In the genomic region with DNA sequence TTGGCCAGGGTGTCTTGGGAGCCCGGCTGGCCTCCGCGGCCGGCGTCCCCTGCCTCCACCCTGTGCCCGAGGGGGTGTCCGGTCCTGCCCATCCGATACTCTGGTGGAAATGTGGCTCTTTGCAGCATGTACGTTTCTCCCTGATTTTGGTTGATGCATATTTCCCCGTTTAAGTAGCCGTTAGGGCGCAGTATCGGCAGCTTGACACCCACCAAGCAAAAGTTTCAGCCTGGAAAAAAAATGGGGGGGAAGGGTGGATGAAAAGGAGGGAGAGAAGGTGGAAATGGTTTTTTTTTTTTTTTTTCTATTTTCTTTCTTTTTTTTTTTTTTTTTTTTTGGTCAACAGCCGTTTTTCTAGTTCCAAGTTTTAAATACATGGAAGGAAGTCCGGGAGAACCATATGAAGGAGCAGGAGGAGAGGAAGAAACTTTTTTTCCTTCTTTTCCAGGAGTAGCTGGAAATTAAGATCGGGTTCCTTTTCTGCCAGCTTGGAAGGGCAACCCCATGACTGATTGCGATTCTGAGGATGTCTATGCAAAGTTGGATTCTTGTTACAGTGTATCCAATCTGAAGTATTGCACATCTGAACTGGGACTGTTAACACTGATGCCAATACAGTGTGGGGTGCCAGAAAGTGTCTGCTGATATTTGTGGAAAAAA, we compare ENCODE assay signal across 8 cellular contexts. TPM values are rescaled to one million over a fixed set of nuclear protein-coding genes. Genes with fewer than 3 reads are reported as not detected.
DNase-seq lines count a peak whose midpoint lies in the region; ATAC-seq, FAIRE-seq and TF ChIP-seq lines count a peak whose summit lies in the region.

No MANE protein-coding gene starts in this region.

- peak overlapping the region; percentile 92 for H3K27ac Mint-ChIP-seq in central memory CD8-positive, alpha-beta T cell (ENCODE audit: low read depth)

- no peak overlapping the region for H2AK5ac ChIP-seq in mesendoderm (ENCODE audit: low read length)

- peak overlapping the region; percentile 87 for H3K23ac ChIP-seq in mesendoderm (ENCODE audit: low read length)

- H3K79me1 ChIP-seq in mesendoderm (ENCODE audit: low read length), result peaks cover 5% of the 10 kb centered on the region

- TF ChIP-seq CTCF in GM06990 (IDR thresholded peaks at IDR 0.05; ENCODE audit: insufficient read depth, low read length, poor library complexity, severe bottlenecking) (no peak), D721Med (IDR thresholded peaks at IDR 0.05; ENCODE audit: insufficient read depth, missing control alignments) (no peak)

- H2BK120ac ChIP-seq in mesendoderm (ENCODE audit: low read depth, low read length), result no peak overlapping the region

- H3K56ac ChIP-seq in mesendoderm (ENCODE audit: low read length), result peak overlapping the region; percentile 95

- H2BK15ac ChIP-seq in mesendoderm (replicated peaks; ENCODE audit: low read depth), result no peak overlapping the region

- H3K4me3 Mint-ChIP-seq in central memory CD8-positive, alpha-beta T cell, result peak overlapping the region; percentile 94

- no peak for FAIRE-seq in D721Med (lab: Jason Lieb, UNC)

- no peak overlapping the region for H3K27ac ChIP-seq in mesendoderm (ENCODE audit: low read depth, low read length)

- ATAC-seq in central memory CD8-positive, alpha-beta T cell (replicated peaks; ENCODE audit: extremely low read depth, poor library complexity, severe bottlenecking), result no peak
- ATAC-seq in GM18511 (IDR thresholded peaks at IDR 0.05; ENCODE audit: unreplicated experiment), result no peak

- H4K5ac ChIP-seq in mesendoderm (ENCODE audit: low read length), result no peak overlapping the region

- peak overlapping the region; percentile 0 for H3K18ac ChIP-seq in mesendoderm (ENCODE audit: low read length)

- H3K27me3 ChIP-seq in GM06990 (replicated peaks; ENCODE audit: control insufficient read depth, insufficient read depth, low read length) (no peaks in the 10 kb centered on the region), mesendoderm (ENCODE audit: insufficient read depth, low read length, poor library complexity) (no peaks in the 10 kb centered on the region)

- peaks cover 36% of the 10 kb centered on the region for H3K79me2 ChIP-seq in mesendoderm (ENCODE audit: control insufficient read depth, insufficient read depth, low read length)

- H3K4me1 Mint-ChIP-seq in central memory CD8-positive, alpha-beta T cell, result peaks cover 48% of the 10 kb centered on the region

- peaks cover 36% of the 10 kb centered on the region for H3K36me3 Mint-ChIP-seq in central memory CD8-positive, alpha-beta T cell (ENCODE audit: insufficient read depth)

- H2BK5ac ChIP-seq in mesendoderm (ENCODE audit: low read length), result no peak overlapping the region

- H4K8ac ChIP-seq in mesendoderm (ENCODE audit: low read depth, low read length), result no peak overlapping the region

- DNase-seq in GM06990 (ENCODE audit: extremely low read depth, insufficient read length) (no peak), NCI-H69 (lab: John Stamatoyannopoulos, UW) (peak; percentile 65), mesendoderm (no peak), kidney glomerular epithelial cell (lab: John Stamatoyannopoulos, UW) (no peak), D721Med (ENCODE audit: insufficient read length, low spot score) (no peak), NCI-H510A (lab: John Stamatoyannopoulos, UW) (no peak)
- DNase-seq in central memory CD8-positive, alpha-beta T cell (ENCODE audit: low spot score in 2 of 2), result no peak

- WGBS in mesendoderm (ENCODE audit: extremely low coverage, insufficient coverage, low lambda C conversion rate), result no CpG with 5 or more reads among the region's 17 CpGs

- peaks cover 3% of the 10 kb centered on the region for H3K4me1 ChIP-seq in mesendoderm (ENCODE audit: control insufficient read depth, low read depth, low read length)

- no peaks in the 10 kb centered on the region for H3K9me3 Mint-ChIP-seq in central memory CD8-positive, alpha-beta T cell

- no peak overlapping the region for H3K4ac ChIP-seq in mesendoderm (ENCODE audit: low read depth, low read length)

- H3K4me3 ChIP-seq in GM06990 (replicated peaks; ENCODE audit: low read depth, low read length), result peak overlapping the region; percentile 93
- H3K4me3 ChIP-seq in mesendoderm (ENCODE audit: low read length), result peak overlapping the region; percentile 87

- H3K9ac ChIP-seq in mesendoderm (ENCODE audit: low read length), result peak overlapping the region; percentile 95

- H3K36me3 ChIP-seq in GM06990 (ENCODE audit: control insufficient read depth, insufficient read depth, low read length), result no peaks in the 10 kb centered on the region
- no peaks in the 10 kb centered on the region for H3K36me3 ChIP-seq in mesendoderm (ENCODE audit: control insufficient read depth, insufficient read depth, low read length)

- peak overlapping the region; percentile 91 for H3K4me2 ChIP-seq in mesendoderm (ENCODE audit: low read length)

- no peaks in the 10 kb centered on the region for H3K27me3 Mint-ChIP-seq in central memory CD8-positive, alpha-beta T cell

RNA-seq across cellular contexts. Expression of a gene that starts 1.5 kb away (rescaled TPM):
- 19.7 TPM for polyA plus RNA-seq in mesendoderm (2013, experiment 1 of 2)
- polyA plus RNA-seq in mesendoderm (2013, experiment 2 of 2), result 19.7 TPM
